In genomic region chr11:112215621-112216020, GRCh38 we compare ENCODE assay signal across 1 cellular context.
TF ChIP-seq lines count a peak whose summit lies in the region.

No MANE protein-coding gene starts in this region.

TF ChIP-seq in IMR-90, 13 proteins besides CTCF, POLR2A, EP300 and RAD21:
- no peak for TF ChIP-seq FOS (IDR thresholded peaks at IDR 0.05; ENCODE audit: low read depth, low read length)
- TF ChIP-seq MAZ (IDR thresholded peaks at IDR 0.05; ENCODE audit: borderline replicate concordance, low read depth, low read length) = no peak
- no peak for TF ChIP-seq CEBPB (IDR thresholded peaks at IDR 0.05; ENCODE audit: low read depth, low read length)
- TF ChIP-seq NFE2L2 (IDR thresholded peaks at IDR 0.05; ENCODE audit: low read depth, low read length) = no peak
- TF ChIP-seq SMC3 (IDR thresholded peaks at IDR 0.05; ENCODE audit: low read depth, low read length) = no peak
- no peak for TF ChIP-seq BHLHE40 (IDR thresholded peaks at IDR 0.05; ENCODE audit: low read depth, low read length)
- TF ChIP-seq MXI1 (IDR thresholded peaks at IDR 0.05; ENCODE audit: borderline replicate concordance, low read depth, low read length) = no peak
- no peak for TF ChIP-seq RFX5 (IDR thresholded peaks at IDR 0.05; ENCODE audit: low read depth, low read length)
- TF ChIP-seq MAFK (IDR thresholded peaks at IDR 0.05; ENCODE audit: low read depth, low read length) = no peak
- TF ChIP-seq USF2 (IDR thresholded peaks at IDR 0.05; ENCODE audit: low read depth, low read length) = no peak
- no peak for TF ChIP-seq RCOR1 (IDR thresholded peaks at IDR 0.05; ENCODE audit: insufficient replicate concordance, low read length)
- no peak for TF ChIP-seq ELK1 (IDR thresholded peaks at IDR 0.05; ENCODE audit: borderline replicate concordance, low read depth, low read length)
- no peak for TF ChIP-seq CHD1 (IDR thresholded peaks at IDR 0.05; ENCODE audit: low read depth, low read length)
